Comparison of ENCODE assay signal across 10 cellular contexts in genomic region chr1:15426492-15427279, GRCh38. TPM values are rescaled to one million over a fixed set of nuclear protein-coding genes. Genes with fewer than 3 reads are reported as not detected.
DNase-seq lines count a peak whose midpoint lies in the region; ATAC-seq and TF ChIP-seq lines count a peak whose summit lies in the region.
"Had no signal": no experiment of that assay in that cellular context is flagged by ENCODE, and none has a peak within 500 bp of the region (broad histone marks: within the 10 kb centered on the region; RNA-seq: fewer than 3 reads in every experiment).

No MANE protein-coding gene starts in this region.

- H3K27ac Mint-ChIP-seq in IgD-negative memory B cell: peak overlapping the region in 2 of 3 donors; percentile 19 to 86
- H3K27ac Mint-ChIP-seq in activated T-helper 2 cell treated with anti-CD3 and anti-CD28 coated beads, Interferon-gamma antibody, Interleukin-2, Interleukin-4, amounts not matched to agents 10 μg/mL and 5 μg/mL and 100 μg/mL, durations not matched to agents 14 hours and 24 hours and 36 hours: peak overlapping the region; percentile 61
- H3K27ac Mint-ChIP-seq in stimulated activated effector memory CD8-positive, alpha-beta T cell treated with anti-CD3 and anti-CD28 coated beads, Interleukin-12 subunit alpha, Interleukin-12 subunit beta, amount 100 ng/mL, for 72 hours: peak overlapping the region; percentile 96

- no peaks in the 10 kb centered on the region for H3K27me3 ChIP-seq in left ventricle myocardium inferior (ENCODE audit: low read depth)

- H3K36me3 ChIP-seq in left ventricle myocardium inferior: peaks cover 26% of the 10 kb centered on the region

- peaks cover 0 to 1% (median 0%) of the 10 kb centered on the region in 3 donors for H3K4me1 Mint-ChIP-seq in IgD-negative memory B cell
- H3K4me1 Mint-ChIP-seq in activated T-helper 2 cell treated with anti-CD3 and anti-CD28 coated beads, Interferon-gamma antibody, Interleukin-2, Interleukin-4, amounts not matched to agents 10 μg/mL and 5 μg/mL and 100 μg/mL, durations not matched to agents 14 hours and 24 hours and 36 hours (ENCODE audit: low read depth): peaks cover 13% of the 10 kb centered on the region
- peaks cover 58% of the 10 kb centered on the region for H3K4me1 Mint-ChIP-seq in stimulated activated effector memory CD8-positive, alpha-beta T cell treated with anti-CD3 and anti-CD28 coated beads, Interleukin-12 subunit alpha, Interleukin-12 subunit beta, amount 100 ng/mL, for 72 hours

- peaks cover 2% of the 10 kb centered on the region for H3K36me3 Mint-ChIP-seq in IgD-negative memory B cell
- H3K36me3 Mint-ChIP-seq in activated T-helper 2 cell treated with anti-CD3 and anti-CD28 coated beads, Interferon-gamma antibody, Interleukin-2, Interleukin-4, amounts not matched to agents 10 μg/mL and 5 μg/mL and 100 μg/mL, durations not matched to agents 14 hours and 24 hours and 36 hours (ENCODE audit: low read depth): peaks cover 38% of the 10 kb centered on the region
- peaks cover 64% of the 10 kb centered on the region for H3K36me3 Mint-ChIP-seq in stimulated activated effector memory CD8-positive, alpha-beta T cell treated with anti-CD3 and anti-CD28 coated beads, Interleukin-12 subunit alpha, Interleukin-12 subunit beta, amount 100 ng/mL, for 72 hours

- H3K9me3 ChIP-seq in left ventricle myocardium inferior (replicated peaks): no peaks in the 10 kb centered on the region

- H3K27me3 Mint-ChIP-seq in IgD-negative memory B cell: no peaks in the 10 kb centered on the region
- no peaks in the 10 kb centered on the region for H3K27me3 Mint-ChIP-seq in activated T-helper 2 cell treated with anti-CD3 and anti-CD28 coated beads, Interferon-gamma antibody, Interleukin-2, Interleukin-4, amounts not matched to agents 10 μg/mL and 5 μg/mL and 100 μg/mL, durations not matched to agents 14 hours and 24 hours and 36 hours (ENCODE audit: low read depth)

- DNase-seq in activated T-helper 2 cell treated with anti-CD3 and anti-CD28 coated beads, Interferon-gamma antibody, Interleukin-2, Interleukin-4, amounts not matched to agents 10 μg/mL and 5 μg/mL and 100 μg/mL, durations not matched to agents 14 hours and 24 hours and 36 hours (ENCODE audit: low spot score): no peak
- no peak for DNase-seq in left ventricle myocardium inferior
- no peak for DNase-seq in stimulated activated effector memory CD8-positive, alpha-beta T cell treated with anti-CD3 and anti-CD28 coated beads, Interleukin-12 subunit alpha, Interleukin-12 subunit beta, amount 100 ng/mL, for 72 hours (ENCODE audit: low spot score in 2 of 2)
- no peak for DNase-seq in dermis blood vessel endothelial cell
- DNase-seq in AML-193 (lab: John Stamatoyannopoulos, UW): no peak
- DNase-seq in GM10248 (ENCODE audit: extremely low spot score): no peak
- DNase-seq: NCI-H2171 had no signal

- ATAC-seq in stimulated activated effector memory CD8-positive, alpha-beta T cell treated with anti-CD3 and anti-CD28 coated beads, Interleukin-12 subunit alpha, Interleukin-12 subunit beta, amount 100 ng/mL, for 72 hours: peak; percentile 45
- ATAC-seq in GM21529 (IDR thresholded peaks at IDR 0.05; ENCODE audit: unreplicated experiment): no peak

- CTCF ChIA-PET in GM10248 (lab: Yijun Ruan, JAX): interaction anchor here (1.5 to 10.4 kb wide), 2 partner anchors 9 to 103 kb away, joined by 3 to 151 read pairs; no protein-coding TSS in a partner anchor

- H3K9me3 Mint-ChIP-seq in IgD-negative memory B cell: no peaks in the 10 kb centered on the region
- H3K9me3 Mint-ChIP-seq in activated T-helper 2 cell treated with anti-CD3 and anti-CD28 coated beads, Interferon-gamma antibody, Interleukin-2, Interleukin-4, amounts not matched to agents 10 μg/mL and 5 μg/mL and 100 μg/mL, durations not matched to agents 14 hours and 24 hours and 36 hours: no peaks in the 10 kb centered on the region
- no peaks in the 10 kb centered on the region for H3K9me3 Mint-ChIP-seq in stimulated activated effector memory CD8-positive, alpha-beta T cell treated with anti-CD3 and anti-CD28 coated beads, Interleukin-12 subunit alpha, Interleukin-12 subunit beta, amount 100 ng/mL, for 72 hours

- H3K4me3 ChIP-seq in left ventricle myocardium inferior: no peak overlapping the region

- peak overlapping the region in 1 of 4 donors; percentile 56 for H3K4me3 Mint-ChIP-seq in IgD-negative memory B cell
- H3K4me3 Mint-ChIP-seq in activated T-helper 2 cell treated with anti-CD3 and anti-CD28 coated beads, Interferon-gamma antibody, Interleukin-2, Interleukin-4, amounts not matched to agents 10 μg/mL and 5 μg/mL and 100 μg/mL, durations not matched to agents 14 hours and 24 hours and 36 hours (ENCODE audit: low read depth): no peak overlapping the region
- peak overlapping the region; percentile 36 for H3K4me3 Mint-ChIP-seq in stimulated activated effector memory CD8-positive, alpha-beta T cell treated with anti-CD3 and anti-CD28 coated beads, Interleukin-12 subunit alpha, Interleukin-12 subunit beta, amount 100 ng/mL, for 72 hours

- TF ChIP-seq CTCF in left ventricle myocardium inferior (IDR thresholded peaks at IDR 0.05; ENCODE audit: borderline replicate concordance) (peak; percentile 44), GM10248 (IDR thresholded peaks at IDR 0.05; ENCODE audit: control extremely low read depth, extremely low read depth, low read depth, missing control alignments) (no peak)

- H3K4me1 ChIP-seq in left ventricle myocardium inferior: peaks cover 45% of the 10 kb centered on the region

- intact Hi-C loops in activated T-helper 2 cell treated with anti-CD3 and anti-CD28 coated beads, Interferon-gamma antibody, Interleukin-2, Interleukin-4, amounts not matched to agents 10 μg/mL and 5 μg/mL and 100 μg/mL, durations not matched to agents 14 hours and 24 hours and 36 hours (cut with micrococcal nuclease): no loop called here
- intact Hi-C loops in left ventricle myocardium inferior (cut with micrococcal nuclease): no loop called here

- POLR2A ChIA-PET in GM10248 (lab: Yijun Ruan, JAX): no interaction called here

- peak overlapping the region; percentile 46 for H3K27ac ChIP-seq in left ventricle myocardium inferior (replicated peaks)

RNA-seq across cellular contexts. Expression of gene CTRC, which starts 11.6 kb away (rescaled TPM):
- polyA plus RNA-seq in IgD-negative memory B cell: not detected
- total RNA-seq in activated T-helper 2 cell treated with anti-CD3 and anti-CD28 coated beads, Interferon-gamma antibody, Interleukin-2, Interleukin-4, amounts not matched to agents 10 μg/mL and 5 μg/mL and 100 μg/mL, durations not matched to agents 14 hours and 24 hours and 36 hours: 0.34 and 0.64 TPM in 2 replicates
- total RNA-seq in left ventricle myocardium inferior: not detected
- not detected in 2 replicates for total RNA-seq in dermis blood vessel endothelial cell
- total RNA-seq: activated CD8-positive, alpha-beta memory T cell treated with anti-CD3 and anti-CD28 coated beads for 36 hours had no signal

RNA-seq across cellular contexts. Expression of gene EFHD2, which starts 17.0 kb away (rescaled TPM):
- polyA plus RNA-seq in IgD-negative memory B cell: 81.8 TPM
- total RNA-seq in activated T-helper 2 cell treated with anti-CD3 and anti-CD28 coated beads, Interferon-gamma antibody, Interleukin-2, Interleukin-4, amounts not matched to agents 10 μg/mL and 5 μg/mL and 100 μg/mL, durations not matched to agents 14 hours and 24 hours and 36 hours: 82.4 and 85.2 TPM in 2 replicates
- total RNA-seq in left ventricle myocardium inferior: 15.0 TPM
- 54.1 and 66.8 TPM in 2 replicates for total RNA-seq in dermis blood vessel endothelial cell

RNA-seq across cellular contexts. Expression of gene CELA2A, which starts 29.8 kb away (rescaled TPM):
- polyA plus RNA-seq in IgD-negative memory B cell: not detected
- not detected in 2 replicates for total RNA-seq in activated T-helper 2 cell treated with anti-CD3 and anti-CD28 coated beads, Interferon-gamma antibody, Interleukin-2, Interleukin-4, amounts not matched to agents 10 μg/mL and 5 μg/mL and 100 μg/mL, durations not matched to agents 14 hours and 24 hours and 36 hours
- not detected for total RNA-seq in left ventricle myocardium inferior
- total RNA-seq in dermis blood vessel endothelial cell: not detected in 2 replicates
- total RNA-seq: activated CD8-positive, alpha-beta memory T cell treated with anti-CD3 and anti-CD28 coated beads for 36 hours had no signal

RNA-seq across cellular contexts. Expression of gene CELA2B, which starts 49.2 kb away (rescaled TPM):
- polyA plus RNA-seq in IgD-negative memory B cell: not detected
- total RNA-seq in activated T-helper 2 cell treated with anti-CD3 and anti-CD28 coated beads, Interferon-gamma antibody, Interleukin-2, Interleukin-4, amounts not matched to agents 10 μg/mL and 5 μg/mL and 100 μg/mL, durations not matched to agents 14 hours and 24 hours and 36 hours: not detected in 2 replicates
- total RNA-seq in left ventricle myocardium inferior (not detected), dermis blood vessel endothelial cell (not detected in 2 replicates)
- total RNA-seq: activated CD8-positive, alpha-beta memory T cell treated with anti-CD3 and anti-CD28 coated beads for 36 hours had no signal
